In genomic region chr15:65062726-65063125, GRCh38 we compare ENCODE assay signal across 1 cellular context.
TF ChIP-seq lines count a peak whose summit lies in the region.

No MANE protein-coding gene starts in this region.

TF ChIP-seq in WTC11, 78 proteins besides CTCF, POLR2A, EP300 and RAD21 (continued from another document):
- TF ChIP-seq, protein P1, sequence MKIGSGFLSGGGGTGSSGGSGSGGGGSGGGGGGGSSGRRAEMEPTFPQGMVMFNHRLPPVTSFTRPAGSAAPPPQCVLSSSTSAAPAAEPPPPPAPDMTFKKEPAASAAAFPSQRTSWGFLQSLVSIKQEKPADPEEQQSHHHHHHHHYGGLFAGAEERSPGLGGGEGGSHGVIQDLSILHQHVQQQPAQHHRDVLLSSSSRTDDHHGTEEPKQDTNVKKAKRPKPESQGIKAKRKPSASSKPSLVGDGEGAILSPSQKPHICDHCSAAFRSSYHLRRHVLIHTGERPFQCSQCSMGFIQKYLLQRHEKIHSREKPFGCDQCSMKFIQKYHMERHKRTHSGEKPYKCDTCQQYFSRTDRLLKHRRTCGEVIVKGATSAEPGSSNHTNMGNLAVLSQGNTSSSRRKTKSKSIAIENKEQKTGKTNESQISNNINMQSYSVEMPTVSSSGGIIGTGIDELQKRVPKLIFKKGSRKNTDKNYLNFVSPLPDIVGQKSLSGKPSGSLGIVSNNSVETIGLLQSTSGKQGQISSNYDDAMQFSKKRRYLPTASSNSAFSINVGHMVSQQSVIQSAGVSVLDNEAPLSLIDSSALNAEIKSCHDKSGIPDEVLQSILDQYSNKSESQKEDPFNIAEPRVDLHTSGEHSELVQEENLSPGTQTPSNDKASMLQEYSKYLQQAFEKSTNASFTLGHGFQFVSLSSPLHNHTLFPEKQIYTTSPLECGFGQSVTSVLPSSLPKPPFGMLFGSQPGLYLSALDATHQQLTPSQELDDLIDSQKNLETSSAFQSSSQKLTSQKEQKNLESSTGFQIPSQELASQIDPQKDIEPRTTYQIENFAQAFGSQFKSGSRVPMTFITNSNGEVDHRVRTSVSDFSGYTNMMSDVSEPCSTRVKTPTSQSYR (CRISPR knock-in tag; IDR thresholded peaks at IDR 0.05) = no peak
- TF ChIP-seq TEAD4 (CRISPR knock-in tag; IDR thresholded peaks at IDR 0.05) (no peak), ZSCAN18 (CRISPR knock-in tag; IDR thresholded peaks at IDR 0.05) (no peak)
- TF ChIP-seq, protein P2, sequence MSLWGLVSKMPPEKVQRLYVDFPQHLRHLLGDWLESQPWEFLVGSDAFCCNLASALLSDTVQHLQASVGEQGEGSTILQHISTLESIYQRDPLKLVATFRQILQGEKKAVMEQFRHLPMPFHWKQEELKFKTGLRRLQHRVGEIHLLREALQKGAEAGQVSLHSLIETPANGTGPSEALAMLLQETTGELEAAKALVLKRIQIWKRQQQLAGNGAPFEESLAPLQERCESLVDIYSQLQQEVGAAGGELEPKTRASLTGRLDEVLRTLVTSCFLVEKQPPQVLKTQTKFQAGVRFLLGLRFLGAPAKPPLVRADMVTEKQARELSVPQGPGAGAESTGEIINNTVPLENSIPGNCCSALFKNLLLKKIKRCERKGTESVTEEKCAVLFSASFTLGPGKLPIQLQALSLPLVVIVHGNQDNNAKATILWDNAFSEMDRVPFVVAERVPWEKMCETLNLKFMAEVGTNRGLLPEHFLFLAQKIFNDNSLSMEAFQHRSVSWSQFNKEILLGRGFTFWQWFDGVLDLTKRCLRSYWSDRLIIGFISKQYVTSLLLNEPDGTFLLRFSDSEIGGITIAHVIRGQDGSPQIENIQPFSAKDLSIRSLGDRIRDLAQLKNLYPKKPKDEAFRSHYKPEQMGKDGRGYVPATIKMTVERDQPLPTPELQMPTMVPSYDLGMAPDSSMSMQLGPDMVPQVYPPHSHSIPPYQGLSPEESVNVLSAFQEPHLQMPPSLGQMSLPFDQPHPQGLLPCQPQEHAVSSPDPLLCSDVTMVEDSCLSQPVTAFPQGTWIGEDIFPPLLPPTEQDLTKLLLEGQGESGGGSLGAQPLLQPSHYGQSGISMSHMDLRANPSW (CRISPR knock-in tag; conservative IDR thresholded peaks at IDR 0.05; ENCODE audit: low read depth) = no peak
